ENCODE assay signal across 22 cellular contexts in genomic region chr7:78879206-78879605, GRCh38.
"Had no signal": no experiment of that assay in that cellular context is flagged by ENCODE, and none has a peak within 500 bp of the region (broad histone marks: within the 10 kb centered on the region; RNA-seq: fewer than 3 reads in every experiment).

No MANE protein-coding gene starts in this region.

- H3K27ac ChIP-seq: HL-60, SJSA1, SK-N-MC had no signal

- H3K27me3 ChIP-seq: MG63, SJSA1 had no signal

- H3K4me1 Mint-ChIP-seq: T-cell had no signal

- H3K27ac Mint-ChIP-seq: T-cell had no signal

- H3K4me1 ChIP-seq: SJSA1 had no signal

- DNase-seq: KBM-7, MG63, NCI-H1092, NCI-H1105 treated with DMSO at 0.1 percent for 48 hours, NCI-H1417 treated with DMSO at 0.1 percent for 48 hours, NCI-H146, NCI-H1694 treated with DMSO at 0.1 percent for 48 hours, NCI-H1930, NCI-H2081, NCI-H2107, NCI-H2227 treated with DMSO at 0.1 percent for 48 hours, NCI-H524, NCI-H526 treated with DMSO at 0.1 percent for 48 hours, NCI-H774, Right ventricle myocardium superior, RPMI8226, SIG-M5, SW 1271, T-cell had no signal

- H3K9me3 ChIP-seq: MG63, SJSA1 had no signal

- H3K27me3 Mint-ChIP-seq: T-cell had no signal

- H3K36me3 Mint-ChIP-seq: T-cell had no signal

- ATAC-seq: T-cell had no signal

- H3K4me3 Mint-ChIP-seq: T-cell had no signal
